In the genomic region with DNA sequence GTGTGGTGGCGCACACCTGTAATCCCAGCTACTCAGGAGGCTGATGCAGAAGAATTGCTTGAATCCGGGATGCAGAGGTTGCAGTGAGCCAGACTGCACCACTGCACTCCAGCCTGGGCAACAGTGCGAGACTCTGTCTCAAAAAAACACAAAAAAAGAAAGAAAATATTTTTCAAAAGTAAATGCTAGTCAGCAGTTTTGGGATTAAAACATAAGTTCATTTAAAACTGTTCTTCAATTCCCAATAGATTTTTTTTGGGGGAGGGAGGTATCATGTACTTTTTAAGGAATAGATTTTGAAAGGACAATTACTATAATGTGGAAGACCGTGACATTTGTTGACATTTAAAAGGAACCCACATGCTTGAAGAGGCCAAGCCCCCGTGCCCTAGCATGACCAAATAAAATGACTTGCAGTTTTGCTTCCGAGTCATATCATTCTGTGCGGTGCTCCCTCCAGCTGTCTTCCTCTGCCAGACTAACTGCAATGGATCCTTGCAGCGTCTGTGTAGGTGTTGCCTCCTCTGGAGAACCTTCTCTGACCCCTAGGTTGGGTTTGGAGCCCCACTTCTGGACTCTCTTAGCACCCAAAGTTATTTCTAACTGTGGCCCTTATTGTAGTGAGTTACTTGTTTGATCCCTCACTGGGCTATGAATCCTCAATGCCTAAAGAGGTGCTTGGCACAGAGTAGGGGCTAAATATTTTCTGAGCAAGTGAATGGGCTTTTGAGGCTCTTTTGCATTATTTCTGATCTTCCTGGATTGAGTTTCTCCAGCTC, we compare ENCODE assay signal across 18 cellular contexts. TPM values are rescaled to one million over a fixed set of nuclear protein-coding genes. Genes with fewer than 3 reads are reported as not detected.
DNase-seq lines count a peak whose midpoint lies in the region; ATAC-seq and TF ChIP-seq lines count a peak whose summit lies in the region.
"Had no signal": no experiment of that assay in that cellular context is flagged by ENCODE, and none has a peak within 500 bp of the region (broad histone marks: within the 10 kb centered on the region; RNA-seq: fewer than 3 reads in every experiment).

No MANE protein-coding gene starts in this region.

- H3K27ac Mint-ChIP-seq in stimulated activated naive CD8-positive, alpha-beta T cell treated with anti-CD3 and anti-CD28 coated beads, Interleukin-15, amount 100 ng/mL, for 72 hours: no peak overlapping the region
- H3K27ac Mint-ChIP-seq: CD8-positive, alpha-beta T cell had no signal

- no peak overlapping the region for H3K4me3 Mint-ChIP-seq in stimulated activated naive CD8-positive, alpha-beta T cell treated with anti-CD3 and anti-CD28 coated beads, Interleukin-15, amount 100 ng/mL, for 72 hours
- H3K4me3 Mint-ChIP-seq: CD8-positive, alpha-beta T cell had no signal

- H3K4me1 ChIP-seq in vagina: peaks cover 19% of the 10 kb centered on the region

- H3K9me3 ChIP-seq in vagina: no peaks in the 10 kb centered on the region
- H3K9me3 ChIP-seq: BE2C had no signal

- peak; percentile 22 for ATAC-seq in stimulated activated naive CD8-positive, alpha-beta T cell treated with anti-CD3 and anti-CD28 coated beads, Interleukin-15, Interleukin-2, amounts not matched to agents 100 U/mL and 50 U/mL, for 24 hours
- no peak for ATAC-seq in stimulated activated naive CD8-positive, alpha-beta T cell treated with anti-CD3 and anti-CD28 coated beads, Interleukin-15, amount 100 ng/mL, for 72 hours
- ATAC-seq in HG02870 (IDR thresholded peaks at IDR 0.05; ENCODE audit: unreplicated experiment) (no peak), GM19467 (IDR thresholded peaks at IDR 0.05; ENCODE audit: unreplicated experiment) (no peak)
- ATAC-seq: CD8-positive, alpha-beta T cell had no signal

- intact Hi-C loops in vagina (cut with DNase I): loop anchor here (10.0 kb wide), 1 partner anchor 781 kb away; no protein-coding TSS in a partner anchor

- no peak for TF ChIP-seq CTCF in vagina (IDR thresholded peaks at IDR 0.05)

- H3K27me3 ChIP-seq in vagina: no peaks in the 10 kb centered on the region

- H3K36me3 ChIP-seq in vagina: no peaks in the 10 kb centered on the region
- H3K36me3 ChIP-seq: BE2C had no signal

- DNase-seq in stimulated activated naive CD8-positive, alpha-beta T cell treated with anti-CD3 and anti-CD28 coated beads, Interleukin-15, Interleukin-2, amounts not matched to agents 100 U/mL and 50 U/mL, for 24 hours: no peak
- no peak for DNase-seq in stimulated activated naive CD8-positive, alpha-beta T cell treated with anti-CD3 and anti-CD28 coated beads, Interleukin-15, amount 100 ng/mL, for 72 hours
- DNase-seq in NCI-H146 (lab: John Stamatoyannopoulos, UW): peak; percentile 2
- peak; percentile 94 for DNase-seq in erythroblast (lab: John Stamatoyannopoulos, UW)
- DNase-seq in vagina (ENCODE audit: extremely low spot score in 2 of 2): no peak
- DNase-seq in activated CD8-positive, alpha-beta memory T cell treated with anti-CD3 and anti-CD28 coated beads, Interleukin-2, amount 50 U/mL, for 4 hours: no peak
- DNase-seq: BE2C; CD8-positive, alpha-beta T cell; GOT3; MV-4-11; NCI-H1436 treated with DMSO at 0.1 percent for 48 hours; NCI-H226; NCI-H526 treated with DMSO at 0.1 percent for 48 hours had no signal

- H3K27ac ChIP-seq in vagina: peak overlapping the region; percentile 10
- H3K27ac ChIP-seq: HL-60, RWPE1, SK-N-MC had no signal

- no peaks in the 10 kb centered on the region for H3K9me3 Mint-ChIP-seq in stimulated activated naive CD8-positive, alpha-beta T cell treated with anti-CD3 and anti-CD28 coated beads, Interleukin-15, amount 100 ng/mL, for 72 hours
- H3K9me3 Mint-ChIP-seq: CD8-positive, alpha-beta T cell had no signal

- peaks cover 24% of the 10 kb centered on the region for H3K27me3 Mint-ChIP-seq in stimulated activated naive CD8-positive, alpha-beta T cell treated with anti-CD3 and anti-CD28 coated beads, Interleukin-15, amount 100 ng/mL, for 72 hours

- peaks cover 15% of the 10 kb centered on the region for H3K4me1 Mint-ChIP-seq in stimulated activated naive CD8-positive, alpha-beta T cell treated with anti-CD3 and anti-CD28 coated beads, Interleukin-15, amount 100 ng/mL, for 72 hours

- TF ChIP-seq POLR2A in erythroblast (IDR thresholded peaks at IDR 0.05; ENCODE audit: low read length) (peak; percentile 35), vagina (IDR thresholded peaks at IDR 0.05) (no peak)

- no peak overlapping the region for H3K4me3 ChIP-seq in vagina
- H3K4me3 ChIP-seq: SK-N-MC had no signal

RNA-seq across cellular contexts. Expression of a gene that starts 17.4 kb away (rescaled TPM):
- total RNA-seq in vagina: 62.1 TPM

RNA-seq across cellular contexts. Expression of a gene that starts 49.2 kb away (rescaled TPM):
- 7.1 TPM for total RNA-seq in vagina

Comparison
In these comparisons a context has a peak if more than half of its experiments do, and no peak if none do; other contexts are left out.
1. DNase-seq: peak in NCI-H146 (single experiment) and erythroblast (2 of 2); none in stimulated activated naive CD8-positive, alpha-beta T cell treated with anti-CD3 and anti-CD28 coated beads, Interleukin-15, Interleukin-2, amounts not matched to agents 100 U/mL and 50 U/mL, for 24 hours (single experiment), stimulated activated naive CD8-positive, alpha-beta T cell treated with anti-CD3 and anti-CD28 coated beads, Interleukin-15, amount 100 ng/mL, for 72 hours (0 of 2), vagina (0 of 2) and activated CD8-positive, alpha-beta memory T cell treated with anti-CD3 and anti-CD28 coated beads, Interleukin-2, amount 50 U/mL, for 4 hours (single experiment).